8 cellular contexts compared by ENCODE assay signal in the genomic region with DNA sequence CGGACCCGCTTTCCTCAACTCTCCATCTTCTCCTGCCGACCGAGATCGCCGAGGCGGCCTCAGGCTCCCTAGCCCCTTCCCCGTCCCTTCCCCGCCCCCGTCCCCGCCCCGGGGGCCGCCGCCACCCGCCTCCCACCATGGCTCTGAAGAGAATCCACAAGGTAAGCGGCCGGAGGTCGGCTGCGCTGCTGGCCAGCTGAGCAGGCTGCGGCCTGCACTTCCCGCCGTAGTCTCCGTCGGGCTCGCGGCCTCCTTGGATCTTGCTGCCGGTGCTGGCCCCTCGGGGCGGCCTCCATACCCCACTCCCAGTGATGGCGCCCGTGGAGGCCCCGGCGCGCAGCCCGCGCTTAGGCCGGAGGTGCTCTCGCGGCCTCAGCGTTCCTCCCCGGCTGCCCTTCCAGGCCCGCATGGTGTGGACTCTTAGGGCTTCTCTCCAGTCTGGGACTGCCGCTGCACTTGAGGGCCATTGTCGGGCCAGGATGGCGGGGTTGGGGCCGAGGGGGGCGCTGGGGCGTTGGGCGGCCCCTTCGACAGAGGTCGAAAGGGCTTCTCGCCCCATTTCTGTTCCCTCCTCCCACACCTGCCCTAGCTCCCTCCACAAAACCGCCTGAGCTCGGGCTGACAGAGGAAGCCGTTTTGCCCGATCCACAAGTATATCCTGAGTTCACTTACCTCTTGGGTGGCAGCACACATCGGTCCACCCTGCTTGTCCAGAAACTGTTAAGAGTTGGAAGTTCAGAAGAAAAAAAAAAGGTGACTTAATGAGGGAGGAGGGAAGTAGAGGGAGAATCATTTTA. TPM values are rescaled to one million over a fixed set of nuclear protein-coding genes. Genes with fewer than 3 reads are reported as not detected.
DNase-seq lines count a peak whose midpoint lies in the region.

No MANE protein-coding gene starts in this region.

- no peaks in the 10 kb centered on the region for H3K27me3 Mint-ChIP-seq in activated CD4-positive, alpha-beta T cell treated with anti-CD3 and anti-CD28 coated beads, Interleukin-2, amount 10 ng/mL, durations not matched to agents 24 days and 14 days

- H3K4me1 ChIP-seq in GM23248 (ENCODE audit: insufficient read depth) (peaks cover 28% of the 10 kb centered on the region), Karpas-422 (ENCODE audit: low read length) (peaks cover 51% of the 10 kb centered on the region), endocrine pancreas (ENCODE audit: control insufficient read depth, insufficient read depth, low read length) (peaks cover 9% of the 10 kb centered on the region)

- H3K27me3 ChIP-seq in GM23248 (replicated peaks; ENCODE audit: insufficient read depth) (no peaks in the 10 kb centered on the region), Karpas-422 (ENCODE audit: low read length) (no peaks in the 10 kb centered on the region), endocrine pancreas (ENCODE audit: control insufficient read depth, insufficient read depth, low read length) (no peaks in the 10 kb centered on the region)

- H3K9me3 Mint-ChIP-seq in activated CD4-positive, alpha-beta T cell treated with anti-CD3 and anti-CD28 coated beads, Interleukin-2, amount 10 ng/mL, durations not matched to agents 24 days and 14 days = no peaks in the 10 kb centered on the region

- DNase-seq in G401 (ENCODE audit: low spot score) (peak; percentile 23), GM23248 (peak; percentile 73), Karpas-422 (peak; percentile 77), mesenteric fat pad (ENCODE audit: low spot score) (peak; percentile 90), SKM-1 treated with dmso at 0.1 percent for 144 hours (lab: John Stamatoyannopoulos, UW; ENCODE audit: unreplicated experiment) (no peak)
- DNase-seq in activated CD4-positive, alpha-beta T cell treated with anti-CD3 and anti-CD28 coated beads, Interleukin-2, amount 10 ng/mL, durations not matched to agents 24 days and 14 days = peak; percentile 85
- peak; percentile 11 to 15 for DNase-seq in stimulated activated CD8-positive, alpha-beta memory T cell treated with anti-CD3 and anti-CD28 coated beads, Interleukin-7, amount 100 ng/mL, for 4 hours (ENCODE audit: low read depth in 2 of 2)

- H3K36me3 Mint-ChIP-seq in activated CD4-positive, alpha-beta T cell treated with anti-CD3 and anti-CD28 coated beads, Interleukin-2, amount 10 ng/mL, durations not matched to agents 24 days and 14 days (ENCODE audit: low read depth) = peaks cover 26% of the 10 kb centered on the region

- H2AFZ ChIP-seq in GM23248 = peak overlapping the region; percentile 59
- no peak overlapping the region for H2AFZ ChIP-seq in Karpas-422 (ENCODE audit: low read length)

- H3K27ac Mint-ChIP-seq in activated CD4-positive, alpha-beta T cell treated with anti-CD3 and anti-CD28 coated beads, Interleukin-2, amount 10 ng/mL, durations not matched to agents 24 days and 14 days = peak overlapping the region; percentile 94

- H3K4me3 Mint-ChIP-seq in activated CD4-positive, alpha-beta T cell treated with anti-CD3 and anti-CD28 coated beads, Interleukin-2, amount 10 ng/mL, durations not matched to agents 24 days and 14 days = peak overlapping the region; percentile 98

- intact Hi-C loops in activated CD4-positive, alpha-beta T cell treated with anti-CD3 and anti-CD28 coated beads, Interleukin-2, amount 10 ng/mL, durations not matched to agents 24 days and 14 days (cut with micrococcal nuclease) = loop anchor here (1.0 to 10.0 kb wide), 11 partner anchors 35 to 1017 kb away; a partner anchor contains a TSS

- H3K9me3 ChIP-seq in GM23248 (ENCODE audit: low read depth) (no peaks in the 10 kb centered on the region), Karpas-422 (ENCODE audit: low read length) (no peaks in the 10 kb centered on the region), endocrine pancreas (ENCODE audit: control insufficient read depth, low read length) (no peaks in the 10 kb centered on the region)

- H3K9ac ChIP-seq in GM23248 (peak overlapping the region; percentile 87), Karpas-422 (ENCODE audit: low read length) (peak overlapping the region; percentile 98), endocrine pancreas (ENCODE audit: control insufficient read depth, insufficient read depth, low read length) (peak overlapping the region; percentile 77)

- peaks cover 39% of the 10 kb centered on the region for H3K4me1 Mint-ChIP-seq in activated CD4-positive, alpha-beta T cell treated with anti-CD3 and anti-CD28 coated beads, Interleukin-2, amount 10 ng/mL, durations not matched to agents 24 days and 14 days

- WGBS in GM23248 (ENCODE audit: low coverage in 1 of 2, low lambda C conversion rate in 2 of 2, missing lambda C conversion rate in 2 of 2), 2 experiments = 1 to 3% methylated on average over 19 to 40 of the region's 57 CpGs

- H3K36me3 ChIP-seq in GM23248 (ENCODE audit: low read depth) = peaks cover 6% of the 10 kb centered on the region; the same call in 1 of the 2 replicates
- peaks cover 10% of the 10 kb centered on the region; the same call in 1 of the 2 replicates for H3K36me3 ChIP-seq in Karpas-422 (ENCODE audit: insufficient read depth, low read length)
- H3K36me3 ChIP-seq in endocrine pancreas (ENCODE audit: control insufficient read depth, insufficient read depth, low read length) = no peaks in the 10 kb centered on the region

- in situ Hi-C loops in G401 (cut with HindIII; ENCODE audit: low sequenced_read_pairs) = no loop called here
- in situ Hi-C loops in GM23248 (cut with MboI) = no loop called here

- H3K27ac ChIP-seq in GM23248 (peak overlapping the region; percentile 87), Karpas-422 (ENCODE audit: low read length) (peak overlapping the region; percentile 78)

- H3K4me2 ChIP-seq in GM23248 (ENCODE audit: unreplicated experiment) (peak overlapping the region; percentile 97), Karpas-422 (ENCODE audit: low read depth, low read length, poor library complexity, severe bottlenecking) (peak overlapping the region; percentile 79)

- H4K20me1 ChIP-seq in GM23248 (ENCODE audit: insufficient read depth) (peaks cover 20% of the 10 kb centered on the region; the same call in 1 of the 2 replicates), Karpas-422 (ENCODE audit: insufficient read depth, low read depth, low read length) (peaks cover 41% of the 10 kb centered on the region)

- H3K9me2 ChIP-seq in GM23248 (ENCODE audit: insufficient read depth) (no peaks in the 10 kb centered on the region), Karpas-422 (replicated peaks; ENCODE audit: insufficient read depth, low read length) (no peaks in the 10 kb centered on the region)

- peaks cover 52% of the 10 kb centered on the region for H3K79me2 ChIP-seq in GM23248 (ENCODE audit: insufficient read depth)
- peaks cover 49% of the 10 kb centered on the region for H3K79me2 ChIP-seq in Karpas-422 (ENCODE audit: low read length)

- H3F3A ChIP-seq in GM23248 (ENCODE audit: insufficient read depth) = peaks cover 11% of the 10 kb centered on the region; the same call in 1 of the 2 replicates

- peak overlapping the region; percentile 82 for H3K4me3 ChIP-seq in GM23248
- peak overlapping the region; percentile 85 for H3K4me3 ChIP-seq in Karpas-422 (ENCODE audit: low read length)
- peak overlapping the region; percentile 94 for H3K4me3 ChIP-seq in endocrine pancreas (ENCODE audit: control insufficient read depth, insufficient read depth, low read length)

RNA-seq across cellular contexts. Expression of a gene that starts 0.7 kb away (rescaled TPM):
- 134 and 140 TPM in 2 replicates for total RNA-seq in G401 (2014; rRNA removed; shearing (Covaris generic))
- total RNA-seq in GM23248 (2014; rRNA removed; shearing (Covaris generic)) = 68.9 and 88.8 TPM in 2 replicates
- polyA plus RNA-seq in GM23248 (2016; fragmentation: Nextera tagmentation; extraction: Ambion mirVana) = 129 and 141 TPM in 2 replicates
- 80.2 and 105 TPM in 2 replicates for total RNA-seq in Karpas-422 (2014; rRNA removed; shearing (Covaris generic); ENCODE audit: low replicate concordance)
- 272 and 275 TPM in 2 replicates for total RNA-seq in activated CD4-positive, alpha-beta T cell treated with anti-CD3 and anti-CD28 coated beads, Interleukin-2, amount 10 ng/mL, durations not matched to agents 24 days and 14 days
- total RNA-seq in mesenteric fat pad = 111 TPM
